In the genomic region with DNA sequence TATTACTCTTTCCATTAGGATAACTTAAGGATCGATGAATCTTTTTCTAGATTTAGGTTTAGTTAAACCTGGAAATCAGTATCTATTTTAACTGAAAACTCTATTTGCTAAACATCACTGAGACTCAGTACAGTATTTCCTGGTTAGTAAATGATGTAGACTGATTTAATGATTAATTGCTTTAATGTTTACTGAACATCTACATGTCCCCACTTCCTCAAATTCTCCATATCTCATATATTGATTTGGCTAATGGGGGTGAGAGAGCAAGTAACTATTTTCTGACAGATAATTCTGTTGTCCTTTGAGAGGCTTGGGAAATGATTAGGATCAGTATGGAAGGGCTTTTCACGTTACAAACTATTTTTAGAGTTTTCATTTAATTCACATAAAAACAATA, we compare ENCODE assay signal across 21 cellular contexts. TPM values are rescaled to one million over a fixed set of nuclear protein-coding genes. Genes with fewer than 3 reads are reported as not detected.
DNase-seq lines count a peak whose midpoint lies in the region; ATAC-seq, FAIRE-seq and TF ChIP-seq lines count a peak whose summit lies in the region.
"Had no signal": no experiment of that assay in that cellular context is flagged by ENCODE, and none has a peak within 500 bp of the region (broad histone marks: within the 10 kb centered on the region; RNA-seq: fewer than 3 reads in every experiment).

No MANE protein-coding gene starts in this region.

- H3K4me1 ChIP-seq in K562 (replicated peaks in 1 of 2; ENCODE audit: control insufficient read depth in 2 of 2, insufficient read depth in 2 of 2, low read length in 2 of 2): no peaks in the 10 kb centered on the region; a peak in 1 of 5 replicates
- peaks cover 5% of the 10 kb centered on the region for H3K4me1 ChIP-seq in CD8-positive, alpha-beta T cell (ENCODE audit: insufficient read depth, low read length)

- no peak overlapping the region for H3K4me3 ChIP-seq in K562
- no peak overlapping the region for H3K4me3 ChIP-seq in CD8-positive, alpha-beta T cell (ENCODE audit: low read depth, low read length)
- H3K4me3 ChIP-seq: tibial artery had no signal

- H3K36me3 ChIP-seq in K562 (ENCODE audit: control insufficient read depth, insufficient read depth, low read length): peaks cover 31% of the 10 kb centered on the region; the same call in 2 of the 3 replicates
- H3K36me3 ChIP-seq in CD8-positive, alpha-beta T cell (ENCODE audit: insufficient read depth, low read length): peaks cover 3% of the 10 kb centered on the region
- H3K36me3 ChIP-seq: tibial artery had no signal

- in situ Hi-C loops in K562 (cut with MboI): loop anchor here (25.0 kb wide), 1 partner anchor 1811 kb away; no protein-coding TSS in a partner anchor

- no peaks in the 10 kb centered on the region for H3K27me3 Mint-ChIP-seq in CD8-positive, alpha-beta T cell (ENCODE audit: low read depth)

- peak; percentile 54 for ATAC-seq in GM19468 (IDR thresholded peaks at IDR 0.05; ENCODE audit: extremely low read depth, unreplicated experiment)
- peak; percentile 85 for ATAC-seq in HG03135 (IDR thresholded peaks at IDR 0.05; ENCODE audit: unreplicated experiment)
- no peak for ATAC-seq in K562
- no peak for ATAC-seq in CD8-positive, alpha-beta T cell
- ATAC-seq: esophagus mucosa had no signal

- H3K4me1 Mint-ChIP-seq in CD8-positive, alpha-beta T cell (ENCODE audit: low read depth): peaks cover 30% of the 10 kb centered on the region

- no peak overlapping the region for H3K4me2 ChIP-seq in K562 (ENCODE audit: insufficient read depth, low read length)

- no peak for TF ChIP-seq CTCF in K562 (IDR thresholded peaks at IDR 0.05 in 2 of 3, conservative IDR thresholded peaks at IDR 0.05 in 1 of 3; ENCODE audit: insufficient read depth in 2 of 3, low read depth in 1 of 3, low read length in 3 of 3)
- TF ChIP-seq CTCF in GM10248 (IDR thresholded peaks at IDR 0.05; ENCODE audit: control extremely low read depth, extremely low read depth, low read depth, missing control alignments): no peak
- TF ChIP-seq CTCF in CD8-positive, alpha-beta T cell (IDR thresholded peaks at IDR 0.05): no peak

- no peaks in the 10 kb centered on the region for H3K9me1 ChIP-seq in K562 (ENCODE audit: control insufficient read depth, insufficient read depth, low read length)

- no TSS peak for BruUV-seq in K562 (replicated peaks; lab: Mats Ljungman, UMichigan)

- TF ChIP-seq POLR2A in K562 (conservative IDR thresholded peaks at IDR 0.05): no peak

- no peaks in the 10 kb centered on the region for H4K20me1 ChIP-seq in K562 (replicated peaks; ENCODE audit: control insufficient read depth, insufficient read depth, low read length)

- no peak for TF ChIP-seq RAD21 in K562 (CRISPR knock-in tag; conservative IDR thresholded peaks at IDR 0.05 in 1 of 2, IDR thresholded peaks at IDR 0.05 in 1 of 2)

- TF ChIP-seq EP300 in K562 (IDR thresholded peaks at IDR 0.05; ENCODE audit: low read length): no peak

- H3K9ac ChIP-seq in K562 (ENCODE audit: insufficient read depth in 1 of 2, low read depth in 2 of 2, low read length in 2 of 2): no peak overlapping the region

- peaks cover 69% of the 10 kb centered on the region for H3K79me2 ChIP-seq in K562 (ENCODE audit: control insufficient read depth, insufficient read depth, low read length)

- H2AFZ ChIP-seq in K562 (ENCODE audit: low read depth, low read length): no peak overlapping the region

- H3K4me3 Mint-ChIP-seq in CD8-positive, alpha-beta T cell: no peak overlapping the region

- CTCF ChIA-PET in K562 (lab: Yijun Ruan, JAX; ENCODE audit: low intra/inter-chr PET ratio) (no interaction called here), GM10248 (lab: Yijun Ruan, JAX) (interaction anchor here (1.9 to 8.5 kb wide), 2 partner anchors 9 to 806 kb away, joined by 8 to 76 read pairs; no protein-coding TSS in a partner anchor)
- CTCF ChIA-PET in CD8-positive, alpha-beta T cell (lab: Charles Lee): interaction anchor here (1.2 kb wide), 1 partner anchor 445 kb away, joined by 3 read pairs; no protein-coding TSS in a partner anchor

- no peak overlapping the region for H3K27ac Mint-ChIP-seq in CD8-positive, alpha-beta T cell

- H3K9me3 ChIP-seq in K562 (replicated peaks; ENCODE audit: control insufficient read depth, insufficient read depth, low read depth, low read length): no peaks in the 10 kb centered on the region
- H3K9me3 ChIP-seq in CD8-positive, alpha-beta T cell (ENCODE audit: low read length): no peaks in the 10 kb centered on the region
- H3K9me3 ChIP-seq: neutrophil, tibial artery had no signal

- peak; percentile 71 for FAIRE-seq in GM18507 (lab: Jason Lieb, UNC)
- FAIRE-seq in K562 (lab: Jason Lieb, UNC): no peak
- FAIRE-seq in RCC 7860 (lab: Jason Lieb, UNC): no peak

- intact Hi-C loops in K562 (cut with micrococcal nuclease): no loop called here
- intact Hi-C loops in CD8-positive, alpha-beta T cell (cut with DNase I, micrococcal nuclease): loop anchor here in 1 of 2 experiments (10.0 kb wide), 1 partner anchor 809 kb away; no protein-coding TSS in a partner anchor

- no peaks in the 10 kb centered on the region for H3K27me3 ChIP-seq in K562 (ENCODE audit: control insufficient read depth in 2 of 2, insufficient read depth in 2 of 2, low read length in 2 of 2)
- no peaks in the 10 kb centered on the region for H3K27me3 ChIP-seq in CD8-positive, alpha-beta T cell (ENCODE audit: insufficient read depth, low read length)
- H3K27me3 ChIP-seq: neutrophil, tibial artery had no signal

- H3K9me3 Mint-ChIP-seq in CD8-positive, alpha-beta T cell: no peaks in the 10 kb centered on the region

- peaks cover 25% of the 10 kb centered on the region for H3K36me3 Mint-ChIP-seq in CD8-positive, alpha-beta T cell

- POLR2A ChIA-PET in K562 (lab: Yijun Ruan, JAX) (no interaction called here), GM10248 (lab: Yijun Ruan, JAX) (no interaction called here)
- POLR2A ChIA-PET in CD8-positive, alpha-beta T cell (lab: Charles Lee): no interaction called here

- DNase-seq in GM18507 (ENCODE audit: extremely low spot score, insufficient read length, low read depth) (no peak), K562 (ENCODE audit: extremely low read depth in 1 of 4, low spot score in 3 of 4) (no peak), RCC 7860 (ENCODE audit: low spot score) (no peak), GM10248 (ENCODE audit: extremely low spot score) (no peak), NCI-H748 (lab: John Stamatoyannopoulos, UW; ENCODE audit: unreplicated experiment) (no peak)
- no peak for DNase-seq in CD8-positive, alpha-beta T cell
- DNase-seq: activated CD4-positive, alpha-beta T cell treated with anti-CD3 and anti-CD28 coated beads, Interleukin-2, amount 50 U/mL, for 1 hour; activated CD8-positive, alpha-beta memory T cell treated with anti-CD3 and anti-CD28 coated beads, Interleukin-2, amount 50 U/mL, for 48 hours; activated gamma-delta T cell treated with Interleukin-2 at 50 U/mL for 16 hours; amniotic stem cell; caudate nucleus; IMR-90; NCI-H1694; NCI-H446; stimulated activated naive CD4-positive, alpha-beta T cell; tibial artery had no signal

- H3K27ac ChIP-seq in K562 (ENCODE audit: extremely low read depth, low read depth, low read length): no peak overlapping the region
- H3K27ac ChIP-seq in CD8-positive, alpha-beta T cell (ENCODE audit: low read depth, low read length): no peak overlapping the region
- H3K27ac ChIP-seq: C4-2B, neutrophil, tibial artery had no signal

- 67% methylated on average over 1 of the region's 2 CpGs for WGBS in K562 (ENCODE audit: insufficient coverage, low coverage, missing lambda C conversion rate)

TF ChIP-seq in K562, 482 proteins besides CTCF, POLR2A, EP300 and RAD21 (continues in another document):
- no peak for TF ChIP-seq HLTF (IDR thresholded peaks at IDR 0.05)

RNA-seq across cellular contexts. Expression of a gene that starts 10.3 kb away (rescaled TPM):
- 5.3 and 12.6 TPM in 2 replicates for total RNA-seq in K562 (2011; cell fraction: chromatin; rRNA removed; ENCODE audit: low replicate concordance)
- 2.5 and 3.2 TPM in 2 replicates for total RNA-seq in K562 (2011; cell fraction: nucleolus; rRNA removed)
- 9.2 and 16.5 TPM in 2 replicates for total RNA-seq in K562 (2011; cell fraction: nucleoplasm; rRNA removed)
- total RNA-seq in K562 (2014; rRNA removed) (6.4 and 6.8 TPM in 2 replicates), K562 (2014; rRNA removed; fragmentation: Illumina TruSeq; extraction: Trizol) (14.6 and 16.0 TPM in 2 replicates), K562 (2015; rRNA removed; fragmentation: Illumina TruSeq; extraction: Trizol) (10.9 and 11.3 TPM in 2 replicates), K562 (2021) (11.2 and 13.2 TPM in 2 replicates)
- polyA plus RNA-seq in K562 (2011; rRNA removed) (26.8 and 36.6 TPM in 2 replicates), K562 (2014; fragmentation: Illumina TruSeq; extraction: Trizol) (13.2 and 17.7 TPM in 2 replicates), K562 (2014; fragmentation: Nextera tagmentation; extraction: Ambion mirVana) (10 to 100 TPM in 1 of 2 experiments, 1 to 10 TPM in 1; 7.7 to 12.0 TPM), K562 (2014; rRNA removed) (13.5 and 14.8 TPM in 2 replicates)
- polyA plus RNA-seq in K562 (2011; cell fraction: cytosol; rRNA removed): 5.7 and 15.9 TPM in 2 replicates
- 8.2 and 16.8 TPM in 2 replicates for polyA plus RNA-seq in K562 (2011; cell fraction: nucleus; rRNA removed)
- polyA plus RNA-seq in K562 (2012): 10.7 and 16.5 TPM in 2 replicates
- 16.3 and 26.2 TPM in 2 replicates for polyA minus RNA-seq in K562 (2011; rRNA and poly(A)+ RNA removed)
- 5.6 and 5.9 TPM in 2 replicates for polyA minus RNA-seq in K562 (2011; cell fraction: cytosol; rRNA and poly(A)+ RNA removed)
- 2.8 and 10.9 TPM in 2 replicates for polyA minus RNA-seq in K562 (2011; cell fraction: nucleus; rRNA and poly(A)+ RNA removed)
- total RNA-seq in CD8-positive, alpha-beta T cell: under 1 TPM; 0.49 to 0.83 TPM

RNA-seq across cellular contexts. Expression of a gene that starts 11.4 kb away (rescaled TPM):
- 2.6 and 8.5 TPM in 2 replicates for total RNA-seq in K562 (2011; cell fraction: chromatin; rRNA removed; ENCODE audit: low replicate concordance)
- total RNA-seq in K562 (2011; cell fraction: nucleolus; rRNA removed): 2.2 and 2.8 TPM in 2 replicates
- 5.3 and 7.3 TPM in 2 replicates for total RNA-seq in K562 (2011; cell fraction: nucleoplasm; rRNA removed)
- total RNA-seq in K562 (2014; rRNA removed): 2.8 and 2.9 TPM in 2 replicates
- 5.1 and 5.5 TPM in 2 replicates for total RNA-seq in K562 (2014; rRNA removed; fragmentation: Illumina TruSeq; extraction: Trizol)
- 4.4 and 5.4 TPM in 2 replicates for total RNA-seq in K562 (2015; rRNA removed; fragmentation: Illumina TruSeq; extraction: Trizol)
- total RNA-seq in K562 (2021): 4.1 and 4.6 TPM in 2 replicates
- polyA plus RNA-seq in K562 (2011; rRNA removed): 2.5 and 3.2 TPM in 2 replicates
- 1.3 and 2.3 TPM in 2 replicates for polyA plus RNA-seq in K562 (2011; cell fraction: cytosol; rRNA removed)
- 2.6 and 4.0 TPM in 2 replicates for polyA plus RNA-seq in K562 (2011; cell fraction: nucleus; rRNA removed)
- 1.8 and 2.1 TPM in 2 replicates for polyA plus RNA-seq in K562 (2012)
- polyA plus RNA-seq in K562 (2014; fragmentation: Illumina TruSeq; extraction: Trizol): 2.2 and 2.9 TPM in 2 replicates
- 1 to 10 TPM; 3.5 to 5.9 TPM for polyA plus RNA-seq in K562 (2014; fragmentation: Nextera tagmentation; extraction: Ambion mirVana)
- polyA plus RNA-seq in K562 (2014; rRNA removed): 1.4 and 1.5 TPM in 2 replicates
- polyA minus RNA-seq in K562 (2011; rRNA and poly(A)+ RNA removed): 8.3 and 10.2 TPM in 2 replicates
- 5.1 and 5.4 TPM in 2 replicates for polyA minus RNA-seq in K562 (2011; cell fraction: cytosol; rRNA and poly(A)+ RNA removed)
- polyA minus RNA-seq in K562 (2011; cell fraction: nucleus; rRNA and poly(A)+ RNA removed): 2.3 and 6.3 TPM in 2 replicates
- 1 to 10 TPM in 1 of 2 experiments, under 1 TPM in 1; 0.92 to 1.2 TPM for total RNA-seq in CD8-positive, alpha-beta T cell

Comparison
In these comparisons a context has a peak if more than half of its experiments do, and no peak if none do; other contexts are left out.
1. ATAC-seq: peak in GM19468 (single experiment) and HG03135 (single experiment); none in K562 (single experiment) and CD8-positive, alpha-beta T cell (single experiment).